13 cellular contexts compared by ENCODE assay signal in the genomic region with DNA sequence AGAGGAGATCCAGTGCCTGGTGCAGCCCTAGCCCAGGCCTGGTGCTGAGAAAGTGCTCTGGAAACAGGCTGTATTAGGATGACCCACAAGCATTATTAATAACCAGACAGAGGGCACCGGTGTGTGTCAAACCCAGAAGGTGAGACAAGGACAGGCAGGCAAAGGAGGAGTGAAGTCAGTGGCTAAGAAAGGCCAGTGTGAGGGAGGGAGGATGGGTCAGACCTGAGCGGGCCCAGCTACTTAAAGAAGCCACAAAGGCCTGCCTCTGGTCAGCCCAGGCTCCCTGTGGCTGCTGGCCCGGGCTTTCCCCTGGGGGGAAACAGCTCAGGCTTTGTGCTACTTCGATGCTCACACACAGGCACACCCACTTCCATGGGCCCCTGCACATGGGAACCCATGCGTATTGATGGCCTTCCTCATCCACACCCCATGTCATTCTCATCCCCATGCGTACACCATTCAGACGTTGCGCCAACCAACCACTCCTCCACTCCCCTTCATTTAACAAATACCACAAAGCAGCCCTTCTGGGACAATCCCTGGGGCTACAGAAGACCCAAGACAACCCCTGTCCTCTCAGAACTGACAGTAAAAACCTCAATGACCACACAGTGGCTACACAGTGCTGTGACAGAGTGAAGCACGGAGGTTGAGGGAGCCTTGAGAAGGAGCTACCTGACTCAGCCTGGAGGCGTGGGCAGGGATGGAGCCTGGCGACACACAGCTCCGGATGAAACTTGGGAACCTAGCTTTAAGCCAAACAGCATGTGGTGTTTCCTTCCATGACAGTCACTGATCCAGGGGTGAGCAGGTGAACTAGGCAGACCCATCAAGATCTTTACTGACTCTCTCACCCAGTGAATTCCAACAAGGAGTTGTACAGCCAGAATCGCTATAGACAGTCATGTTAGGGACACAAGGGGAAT. TPM values are rescaled to one million over a fixed set of nuclear protein-coding genes. Genes with fewer than 3 reads are reported as not detected.
DNase-seq lines count a peak whose midpoint lies in the region; ATAC-seq and TF ChIP-seq lines count a peak whose summit lies in the region.
"Had no signal": no experiment of that assay in that cellular context is flagged by ENCODE, and none has a peak within 500 bp of the region (broad histone marks: within the 10 kb centered on the region; RNA-seq: fewer than 3 reads in every experiment).

No MANE protein-coding gene starts in this region.

- no peak for DNase-seq in activated naive CD8-positive, alpha-beta T cell treated with anti-CD3 and anti-CD28 coated beads, Interleukin-2, amount 10 ng/mL, durations not matched to agents 7 days and 5 days
- no peak for DNase-seq in activated naive CD8-positive, alpha-beta T cell treated with anti-CD3 and anti-CD28 coated beads for 36 hours
- DNase-seq in brain microvascular endothelial cell (no peak), osteocyte (ENCODE audit: extremely low spot score, unreplicated experiment) (no peak), mucosa of descending colon (no peak), HuH-7 (ENCODE audit: low spot score) (no peak)
- DNase-seq: NCI-H524; stimulated activated CD4-positive, alpha-beta T cell treated with anti-CD3 and anti-CD28 coated beads, Interleukin-1b, Interleukin-23, amount 100 ng/mL, for 48 hours; T-cell had no signal

- H3K4me3 Mint-ChIP-seq in activated naive CD8-positive, alpha-beta T cell treated with anti-CD3 and anti-CD28 coated beads, Interleukin-2, amount 10 ng/mL, durations not matched to agents 7 days and 5 days: no peak overlapping the region
- H3K4me3 Mint-ChIP-seq in activated naive CD8-positive, alpha-beta T cell treated with anti-CD3 and anti-CD28 coated beads for 36 hours: no peak overlapping the region
- no peak overlapping the region for H3K4me3 Mint-ChIP-seq in osteocyte (ENCODE audit: unreplicated experiment)
- H3K4me3 Mint-ChIP-seq: T-cell had no signal

- intact Hi-C loops in mucosa of descending colon (cut with DNase I, micrococcal nuclease): no loop called here

- no peak overlapping the region for H3K4me3 ChIP-seq in brain microvascular endothelial cell (ENCODE audit: low read depth, low read length)
- no peak overlapping the region for H3K4me3 ChIP-seq in mucosa of descending colon
- H3K4me3 ChIP-seq: A549, transverse colon had no signal

- H3K9me3 Mint-ChIP-seq in activated naive CD8-positive, alpha-beta T cell treated with anti-CD3 and anti-CD28 coated beads, Interleukin-2, amount 10 ng/mL, durations not matched to agents 7 days and 5 days: no peaks in the 10 kb centered on the region
- H3K9me3 Mint-ChIP-seq in activated naive CD8-positive, alpha-beta T cell treated with anti-CD3 and anti-CD28 coated beads for 36 hours: no peaks in the 10 kb centered on the region
- no peaks in the 10 kb centered on the region for H3K9me3 Mint-ChIP-seq in osteocyte (ENCODE audit: unreplicated experiment)
- H3K9me3 Mint-ChIP-seq: T-cell had no signal

- TF ChIP-seq CTCF in brain microvascular endothelial cell (IDR thresholded peaks at IDR 0.05; ENCODE audit: low read depth, low read length, missing control alignments): no peak
- no peak for TF ChIP-seq CTCF in osteocyte (IDR thresholded peaks at IDR 0.05)
- no peak for TF ChIP-seq CTCF in mucosa of descending colon (IDR thresholded peaks at IDR 0.05)

- no peak overlapping the region for H3K27ac ChIP-seq in brain microvascular endothelial cell
- H3K27ac ChIP-seq: A549, transverse colon had no signal

- in situ Hi-C loops in brain microvascular endothelial cell (cut with HindIII; ENCODE audit: low pct_ligation_motif_present, low sequenced_read_pairs): no loop called here

- H3K4me1 ChIP-seq in mucosa of descending colon (ENCODE audit: low read depth): no peaks in the 10 kb centered on the region

- peaks cover 19% of the 10 kb centered on the region for H3K4me1 Mint-ChIP-seq in activated naive CD8-positive, alpha-beta T cell treated with anti-CD3 and anti-CD28 coated beads, Interleukin-2, amount 10 ng/mL, durations not matched to agents 7 days and 5 days
- peaks cover 19% of the 10 kb centered on the region for H3K4me1 Mint-ChIP-seq in activated naive CD8-positive, alpha-beta T cell treated with anti-CD3 and anti-CD28 coated beads for 36 hours
- peaks cover 15% of the 10 kb centered on the region for H3K4me1 Mint-ChIP-seq in osteocyte (ENCODE audit: unreplicated experiment)

- H3K9me3 ChIP-seq in mucosa of descending colon: no peaks in the 10 kb centered on the region
- H3K9me3 ChIP-seq: transverse colon had no signal

- peak overlapping the region; percentile 38 for H3K27ac Mint-ChIP-seq in activated naive CD8-positive, alpha-beta T cell treated with anti-CD3 and anti-CD28 coated beads, Interleukin-2, amount 10 ng/mL, durations not matched to agents 7 days and 5 days
- H3K27ac Mint-ChIP-seq in activated naive CD8-positive, alpha-beta T cell treated with anti-CD3 and anti-CD28 coated beads for 36 hours: no peak overlapping the region
- H3K27ac Mint-ChIP-seq in osteocyte (ENCODE audit: unreplicated experiment): no peak overlapping the region

- ATAC-seq in activated naive CD8-positive, alpha-beta T cell treated with anti-CD3 and anti-CD28 coated beads, Interleukin-2, amount 10 ng/mL, durations not matched to agents 7 days and 5 days (ENCODE audit: low read depth): no peak
- peak; percentile 45 for ATAC-seq in HG02798 (IDR thresholded peaks at IDR 0.05; ENCODE audit: poor library complexity, unreplicated experiment)
- ATAC-seq in HG03575 (IDR thresholded peaks at IDR 0.05; ENCODE audit: extremely low read depth, insufficient number of reproducible peaks, low FRiP score, unreplicated experiment): peak; percentile 37
- ATAC-seq in mucosa of descending colon: no peak
- ATAC-seq: T-cell had no signal

- H3K27me3 ChIP-seq in brain microvascular endothelial cell (replicated peaks): no peaks in the 10 kb centered on the region
- H3K27me3 ChIP-seq: transverse colon had no signal

- H3K36me3 ChIP-seq in brain microvascular endothelial cell (replicated peaks): no peaks in the 10 kb centered on the region
- no peaks in the 10 kb centered on the region for H3K36me3 ChIP-seq in mucosa of descending colon (ENCODE audit: low read depth)
- H3K36me3 ChIP-seq: transverse colon had no signal

- no peaks in the 10 kb centered on the region for H3K27me3 Mint-ChIP-seq in activated naive CD8-positive, alpha-beta T cell treated with anti-CD3 and anti-CD28 coated beads, Interleukin-2, amount 10 ng/mL, durations not matched to agents 7 days and 5 days
- H3K27me3 Mint-ChIP-seq in activated naive CD8-positive, alpha-beta T cell treated with anti-CD3 and anti-CD28 coated beads for 36 hours: no peaks in the 10 kb centered on the region
- no peaks in the 10 kb centered on the region for H3K27me3 Mint-ChIP-seq in osteocyte (ENCODE audit: unreplicated experiment)
- H3K27me3 Mint-ChIP-seq: T-cell had no signal

- H3K36me3 Mint-ChIP-seq in activated naive CD8-positive, alpha-beta T cell treated with anti-CD3 and anti-CD28 coated beads, Interleukin-2, amount 10 ng/mL, durations not matched to agents 7 days and 5 days: no peaks in the 10 kb centered on the region
- H3K36me3 Mint-ChIP-seq in activated naive CD8-positive, alpha-beta T cell treated with anti-CD3 and anti-CD28 coated beads for 36 hours: no peaks in the 10 kb centered on the region
- H3K36me3 Mint-ChIP-seq in osteocyte (ENCODE audit: unreplicated experiment): no peaks in the 10 kb centered on the region
- H3K36me3 Mint-ChIP-seq: T-cell had no signal

- POLR2A ChIA-PET in activated naive CD8-positive, alpha-beta T cell treated with anti-CD3 and anti-CD28 coated beads, Interleukin-2, amount 10 ng/mL, durations not matched to agents 7 days and 5 days (lab: Charles Lee): no interaction called here

RNA-seq across cellular contexts. Expression of a gene that starts 24.9 kb away (rescaled TPM):
- total RNA-seq in activated naive CD8-positive, alpha-beta T cell treated with anti-CD3 and anti-CD28 coated beads, Interleukin-2, amount 10 ng/mL, durations not matched to agents 7 days and 5 days: 10 to 100 TPM; 30.5 to 34.5 TPM
- 10 to 100 TPM; 11.6 to 12.8 TPM for total RNA-seq in activated naive CD8-positive, alpha-beta T cell treated with anti-CD3 and anti-CD28 coated beads for 36 hours
- total RNA-seq in osteocyte: 6.7 and 10.2 TPM in 2 replicates
- 10 to 100 TPM; 42.2 to 77.3 (median 56.9) TPM for total RNA-seq in mucosa of descending colon

Comparison
In these comparisons a context has a peak if more than half of its experiments do, and no peak if none do; other contexts are left out.
1. ATAC-seq: peak in HG02798 (single experiment) and HG03575 (single experiment); none in activated naive CD8-positive, alpha-beta T cell treated with anti-CD3 and anti-CD28 coated beads, Interleukin-2, amount 10 ng/mL, durations not matched to agents 7 days and 5 days (single experiment) and mucosa of descending colon (single experiment).